ENCODE assay signal across 33 cellular contexts in the genomic region with DNA sequence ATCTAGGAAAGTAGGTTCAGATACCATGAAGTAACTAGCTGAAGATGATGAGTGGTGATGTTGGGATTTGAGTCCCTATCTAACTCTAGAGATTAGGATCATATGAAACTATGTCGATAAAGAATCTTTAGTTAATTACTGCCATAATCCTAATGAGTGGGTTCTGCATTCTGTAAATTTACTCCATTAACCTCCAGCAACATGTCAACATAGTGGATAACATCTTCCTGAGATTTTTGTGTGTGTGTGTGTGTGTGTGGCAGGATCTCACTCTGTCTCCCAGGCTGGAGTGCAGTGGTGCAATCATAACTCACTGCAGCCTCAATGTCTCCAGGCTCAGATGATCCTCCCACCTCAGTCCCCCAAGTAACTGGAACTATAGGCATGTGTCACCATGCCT.
DNase-seq lines count a peak whose midpoint lies in the region; ATAC-seq and TF ChIP-seq lines count a peak whose summit lies in the region.
"Had no signal": no experiment of that assay in that cellular context is flagged by ENCODE, and none has a peak within 500 bp of the region (broad histone marks: within the 10 kb centered on the region; RNA-seq: fewer than 3 reads in every experiment).

No MANE protein-coding gene starts in this region.

- no peak for TF ChIP-seq CTCF in SK-N-SH (IDR thresholded peaks at IDR 0.05)
- no peak for TF ChIP-seq CTCF in PC-9 (conservative IDR thresholded peaks at IDR 0.05)

- no peaks in the 10 kb centered on the region for H3F3A ChIP-seq in SK-N-SH (replicated peaks; ENCODE audit: insufficient read depth)
- no peaks in the 10 kb centered on the region for H3F3A ChIP-seq in PC-9 (ENCODE audit: insufficient read depth, low read depth)

- 17% methylated on average over 1 of the region's 1 CpG for WGBS in SK-N-SH (ENCODE audit: low lambda C conversion rate)

- H3K4me2 ChIP-seq in SK-N-SH: no peak overlapping the region
- H3K4me2 ChIP-seq in PC-9: no peak overlapping the region
- H3K4me2 ChIP-seq: A549; BLaER1; BLaER1 treated with 17β-estradiol and CSF1 and Interleukin-3, amounts not matched to agents 10 nM and 100 nM had no signal

- no TSS peak for BruUV-seq in PC-9 (replicated peaks; lab: Mats Ljungman, UMichigan)

- H3K79me2 ChIP-seq in SK-N-SH (ENCODE audit: insufficient read depth): no peaks in the 10 kb centered on the region
- no peaks in the 10 kb centered on the region for H3K79me2 ChIP-seq in PC-9 (ENCODE audit: low read depth)

- peak; percentile 81 for DNase-seq in SK-N-DZ (ENCODE audit: low spot score)
- DNase-seq in SK-N-SH: no peak
- DNase-seq in left kidney (ENCODE audit: low read depth, low spot score): peak; percentile 15
- no peak for DNase-seq in AG08396 (ENCODE audit: low spot score)
- DNase-seq in NOMO-1 treated with dmso at 0.1 percent for 144 hours (lab: John Stamatoyannopoulos, UW; ENCODE audit: unreplicated experiment): no peak
- no peak for DNase-seq in NCI-H1417 (lab: John Stamatoyannopoulos, UW)
- DNase-seq in PC-9: no peak
- DNase-seq: 8988T; ACHN; AML-193; BE2C; C1 segment of cervical spinal cord; Caco-2; Calu3; CD4-positive, alpha-beta memory T cell; CD4-positive, alpha-beta T cell; CD4-positive, CD25-positive, alpha-beta regulatory T cell; CD8-positive, alpha-beta memory T cell; CD8-positive, alpha-beta T cell; COR-L47; DMS 273 treated with DMSO at 0.1 percent for 48 hours; DMS153; DMS53; DMS79; DMS79 treated with DMSO at 0.1 percent for 48 hours; DND-41; EL had no signal

- H2AFZ ChIP-seq in SK-N-SH (ENCODE audit: low read depth) (no peak overlapping the region), PC-9 (no peak overlapping the region)

- ATAC-seq in SK-N-SH treated with all-trans-retinoic acid at 6 μM for 48 hours: no peak
- ATAC-seq: A549; CD8-positive, alpha-beta T cell had no signal

- no peak for TF ChIP-seq RAD21 in SK-N-SH (IDR thresholded peaks at IDR 0.05; ENCODE audit: low read length)

- POLR2A ChIA-PET in SK-N-SH (lab: Yijun Ruan, JAX): no interaction called here
- POLR2A ChIA-PET in PC-9 (lab: Charles Lee; ENCODE audit: unreplicated experiment): no interaction called here

- intact Hi-C loops in PC-9 (cut with micrococcal nuclease; ENCODE audit: unreplicated experiment): no loop called here

- H3K9me2 ChIP-seq in SK-N-SH: no peaks in the 10 kb centered on the region
- no peaks in the 10 kb centered on the region for H3K9me2 ChIP-seq in PC-9 (ENCODE audit: insufficient read depth)

- H3K9ac ChIP-seq in SK-N-SH: no peak overlapping the region
- H3K9ac ChIP-seq: BLaER1; BLaER1 treated with 17β-estradiol and CSF1 and Interleukin-3, amounts not matched to agents 10 nM and 100 nM had no signal

- H3K4me1 ChIP-seq in SK-N-SH (ENCODE audit: control insufficient read depth in 1 of 2, insufficient read depth in 2 of 2, low read depth in 1 of 2, low read length in 1 of 2) (no peaks in the 10 kb centered on the region; a peak in 1 of 4 replicates), PC-9 (replicated peaks; ENCODE audit: insufficient read depth) (no peaks in the 10 kb centered on the region)
- H3K4me1 ChIP-seq: A549; BE2C; BLaER1; BLaER1 treated with 17β-estradiol and CSF1 and Interleukin-3, amounts not matched to agents 10 nM and 100 nM; Caco-2 had no signal

- H4K20me1 ChIP-seq in SK-N-SH (ENCODE audit: insufficient read depth) (no peaks in the 10 kb centered on the region), PC-9 (ENCODE audit: insufficient read depth) (no peaks in the 10 kb centered on the region)
- H4K20me1 ChIP-seq: BLaER1; BLaER1 treated with 17β-estradiol and CSF1 and Interleukin-3, amounts not matched to agents 10 nM and 100 nM had no signal

- TF ChIP-seq EP300 in SK-N-SH (IDR thresholded peaks at IDR 0.05; ENCODE audit: borderline replicate concordance in 1 of 2, low read depth in 1 of 2, low read length in 1 of 2): peak in 1 of 2 experiments; percentile 58; a peak in 1 of 4 replicates

- H3K9me3 ChIP-seq in SK-N-SH (no peaks in the 10 kb centered on the region), PC-9 (ENCODE audit: insufficient read depth, low read depth) (no peaks in the 10 kb centered on the region)
- H3K9me3 ChIP-seq: A549; BE2C; BLaER1; BLaER1 treated with 17β-estradiol and CSF1 and Interleukin-3, amounts not matched to agents 10 nM and 100 nM; Caco-2 had no signal

- CTCF ChIA-PET in SK-N-SH (lab: Yijun Ruan, JAX) (no interaction called here), PC-9 (lab: Charles Lee) (no interaction called here)

- no peaks in the 10 kb centered on the region for H3K27me3 ChIP-seq in SK-N-SH (ENCODE audit: insufficient read depth)
- H3K27me3 ChIP-seq in PC-9 (ENCODE audit: insufficient read depth, low read depth): no peaks in the 10 kb centered on the region
- H3K27me3 ChIP-seq: BE2C; BLaER1; BLaER1 treated with 17β-estradiol and CSF1 and Interleukin-3, amounts not matched to agents 10 nM and 100 nM had no signal

- H3K36me3 ChIP-seq in SK-N-SH (replicated peaks in 1 of 2; ENCODE audit: control insufficient read depth in 1 of 2, insufficient read depth in 2 of 2, low read length in 1 of 2) (no peaks in the 10 kb centered on the region), PC-9 (ENCODE audit: low read depth) (no peaks in the 10 kb centered on the region)
- H3K36me3 ChIP-seq: BE2C; BLaER1; BLaER1 treated with 17β-estradiol and CSF1 and Interleukin-3, amounts not matched to agents 10 nM and 100 nM had no signal

- H3K4me3 ChIP-seq in SK-N-SH (ENCODE audit: low read depth in 2 of 2, low read length in 1 of 2): no peak overlapping the region
- H3K4me3 ChIP-seq in PC-9: no peak overlapping the region
- H3K4me3 ChIP-seq: A549; BLaER1; BLaER1 treated with 17β-estradiol and CSF1 and Interleukin-3, amounts not matched to agents 10 nM and 100 nM had no signal

- H3K27ac ChIP-seq in SK-N-SH (ENCODE audit: low read depth in 2 of 2, low read length in 1 of 2) (no peak overlapping the region), PC-9 (no peak overlapping the region)
- H3K27ac ChIP-seq: 22Rv1; A549; BLaER1; BLaER1 treated with 17β-estradiol and CSF1 and Interleukin-3, amounts not matched to agents 10 nM and 100 nM; C4-2B had no signal

TF ChIP-seq in SK-N-SH, 30 proteins besides CTCF, POLR2A, EP300 and RAD21 (continues in another document):
- TF ChIP-seq RCOR1 (IDR thresholded peaks at IDR 0.05; ENCODE audit: low read length) (peak; percentile 28; the same call in 1 of the 2 replicates), NFIC (IDR thresholded peaks at IDR 0.05; ENCODE audit: borderline replicate concordance) (no peak), FOSL2 (IDR thresholded peaks at IDR 0.05; ENCODE audit: borderline replicate concordance, low read depth) (no peak), TCF12 (IDR thresholded peaks at IDR 0.05) (no peak)
- TF ChIP-seq, protein P1, sequence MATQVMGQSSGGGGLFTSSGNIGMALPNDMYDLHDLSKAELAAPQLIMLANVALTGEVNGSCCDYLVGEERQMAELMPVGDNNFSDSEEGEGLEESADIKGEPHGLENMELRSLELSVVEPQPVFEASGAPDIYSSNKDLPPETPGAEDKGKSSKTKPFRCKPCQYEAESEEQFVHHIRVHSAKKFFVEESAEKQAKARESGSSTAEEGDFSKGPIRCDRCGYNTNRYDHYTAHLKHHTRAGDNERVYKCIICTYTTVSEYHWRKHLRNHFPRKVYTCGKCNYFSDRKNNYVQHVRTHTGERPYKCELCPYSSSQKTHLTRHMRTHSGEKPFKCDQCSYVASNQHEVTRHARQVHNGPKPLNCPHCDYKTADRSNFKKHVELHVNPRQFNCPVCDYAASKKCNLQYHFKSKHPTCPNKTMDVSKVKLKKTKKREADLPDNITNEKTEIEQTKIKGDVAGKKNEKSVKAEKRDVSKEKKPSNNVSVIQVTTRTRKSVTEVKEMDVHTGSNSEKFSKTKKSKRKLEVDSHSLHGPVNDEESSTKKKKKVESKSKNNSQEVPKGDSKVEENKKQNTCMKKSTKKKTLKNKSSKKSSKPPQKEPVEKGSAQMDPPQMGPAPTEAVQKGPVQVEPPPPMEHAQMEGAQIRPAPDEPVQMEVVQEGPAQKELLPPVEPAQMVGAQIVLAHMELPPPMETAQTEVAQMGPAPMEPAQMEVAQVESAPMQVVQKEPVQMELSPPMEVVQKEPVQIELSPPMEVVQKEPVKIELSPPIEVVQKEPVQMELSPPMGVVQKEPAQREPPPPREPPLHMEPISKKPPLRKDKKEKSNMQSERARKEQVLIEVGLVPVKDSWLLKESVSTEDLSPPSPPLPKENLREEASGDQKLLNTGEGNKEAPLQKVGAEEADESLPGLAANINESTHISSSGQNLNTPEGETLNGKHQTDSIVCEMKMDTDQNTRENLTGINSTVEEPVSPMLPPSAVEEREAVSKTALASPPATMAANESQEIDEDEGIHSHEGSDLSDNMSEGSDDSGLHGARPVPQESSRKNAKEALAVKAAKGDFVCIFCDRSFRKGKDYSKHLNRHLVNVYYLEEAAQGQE (IDR thresholded peaks at IDR 0.05; ENCODE audit: low read depth, low read length): no peak

TF ChIP-seq in SK-N-SH treated with all-trans-retinoic acid at 6 μM for 48 hours, 23 proteins besides CTCF, POLR2A, EP300 and RAD21:
- TF ChIP-seq BACH2 (CRISPR knock-in tag; IDR thresholded peaks at IDR 0.05; ENCODE audit: borderline replicate concordance) (no peak), TCF4 (CRISPR knock-in tag; IDR thresholded peaks at IDR 0.05; ENCODE audit: borderline replicate concordance) (peak; percentile 28; the same call in 1 of the 2 replicates)

Comparison
In these comparisons a context has a peak if more than half of its experiments do, and no peak if none do; other contexts are left out.
1. DNase-seq: peak in SK-N-DZ (single experiment) and left kidney (single experiment); none in SK-N-SH (single experiment), AG08396 (single experiment), NOMO-1 treated with dmso at 0.1 percent for 144 hours (single experiment), NCI-H1417 (0 of 3) and PC-9 (0 of 2).